In genomic region chr4:154506253-154506652, GRCh38 we compare ENCODE assay signal across 8 cellular contexts. TPM values are rescaled to one million over a fixed set of nuclear protein-coding genes. Genes with fewer than 3 reads are reported as not detected.
A peak's percentile ranks its signal among the peaks of the same experiment; 100 is the strongest.
DNase-seq lines count a peak whose midpoint lies in the region; ATAC-seq and TF ChIP-seq lines count a peak whose summit lies in the region.

No MANE protein-coding gene starts in this region.

- POLR2A ChIA-PET in SK-N-SH (lab: Yijun Ruan, JAX) = no interaction called here

- CTCF ChIA-PET in SK-N-SH (lab: Yijun Ruan, JAX) = interaction anchor here (0.6 to 2.5 kb wide), 26 partner anchors 10 to 721 kb away, joined by 3 to 20 read pairs (median 3); no protein-coding TSS in a partner anchor

- H3K36me3 ChIP-seq in SK-N-SH (replicated peaks in 1 of 2; ENCODE audit: control insufficient read depth in 1 of 2, insufficient read depth in 2 of 2, low read length in 1 of 2) (no peaks in the 10 kb centered on the region), uterus (no peaks in the 10 kb centered on the region)

- H3K27me3 Mint-ChIP-seq in HFFc6 (ENCODE audit: insufficient read depth) = peaks cover 7% of the 10 kb centered on the region

- TF ChIP-seq RAD21 in SK-N-SH (IDR thresholded peaks at IDR 0.05; ENCODE audit: low read length) = peak; percentile 61

- H3K9me2 ChIP-seq in SK-N-SH = no peaks in the 10 kb centered on the region

- H3K4me3 ChIP-seq in SK-N-SH (ENCODE audit: low read depth in 2 of 2, low read length in 1 of 2) (no peak overlapping the region; a peak in 1 of 4 replicates), uterus (no peak overlapping the region)

- H3K4me3 Mint-ChIP-seq in HFFc6 = no peak overlapping the region

- no peaks in the 10 kb centered on the region for H3K4me1 Mint-ChIP-seq in HFFc6 (ENCODE audit: low read depth)

- H3F3A ChIP-seq in SK-N-SH (replicated peaks; ENCODE audit: insufficient read depth) = no peaks in the 10 kb centered on the region

- no peaks in the 10 kb centered on the region for H3K36me3 Mint-ChIP-seq in HFFc6 (ENCODE audit: low read depth)

- TF ChIP-seq EP300 in SK-N-SH (IDR thresholded peaks at IDR 0.05; ENCODE audit: borderline replicate concordance in 1 of 2, low read depth in 1 of 2, low read length in 1 of 2) = no peak

- no peaks in the 10 kb centered on the region for H3K79me2 ChIP-seq in SK-N-SH (ENCODE audit: insufficient read depth)

- H3K27me3 ChIP-seq in SK-N-SH (ENCODE audit: insufficient read depth) (peaks cover 49% of the 10 kb centered on the region; the same call in 1 of the 2 replicates), uterus (no peaks in the 10 kb centered on the region)

- no peak for ATAC-seq in HG03135 (IDR thresholded peaks at IDR 0.05; ENCODE audit: unreplicated experiment)
- no peak for ATAC-seq in left cardiac atrium

- no peak overlapping the region for H3K27ac Mint-ChIP-seq in HFFc6

- peak; percentile 74 for TF ChIP-seq CTCF in HFFc6 (IDR thresholded peaks at IDR 0.05)
- peak; percentile 58 for TF ChIP-seq CTCF in SK-N-SH (IDR thresholded peaks at IDR 0.05)
- TF ChIP-seq CTCF in uterus (IDR thresholded peaks at IDR 0.05) = peak; percentile 57 to 81 (median 66)

- DNase-seq in EL (peak; percentile 10), HFFc6 (peak; percentile 30), SK-N-SH (peak; percentile 12), inferior parietal cortex (ENCODE audit: extremely low spot score) (peak; percentile 64), uterus (peak in 1 of 2 donors; percentile 51), activated T-cell treated with anti-CD3 and anti-CD28 coated beads for 4 hours (no peak), left cardiac atrium (no peak)

- H3K27ac ChIP-seq in SK-N-SH (ENCODE audit: low read depth in 2 of 2, low read length in 1 of 2) (no peak overlapping the region), uterus (no peak overlapping the region)

- H2AFZ ChIP-seq in SK-N-SH (ENCODE audit: low read depth) = no peak overlapping the region

- no peak overlapping the region for H3K4me2 ChIP-seq in SK-N-SH

- intact Hi-C loops in uterus (cut with DNase I; ENCODE audit: low total_unique reads) = no loop called here
- intact Hi-C loops in left cardiac atrium (cut with DNase I) = loop anchor here in 1 of 2 donors (2.0 to 10.0 kb wide), 3 partner anchors 109 to 719 kb away; partner anchors contain the start of gene SFRP2

- no peaks in the 10 kb centered on the region for H3K9me3 Mint-ChIP-seq in HFFc6

- H3K9ac ChIP-seq in SK-N-SH = no peak overlapping the region

- TF ChIP-seq POLR2A in uterus (IDR thresholded peaks at IDR 0.05) = no peak

- H3K9me3 ChIP-seq in SK-N-SH (no peaks in the 10 kb centered on the region), uterus (no peaks in the 10 kb centered on the region)

- WGBS in SK-N-SH (ENCODE audit: low lambda C conversion rate) = 2% methylated on average over 2 of the region's 2 CpGs

- H4K20me1 ChIP-seq in SK-N-SH (ENCODE audit: insufficient read depth) = no peaks in the 10 kb centered on the region

- H3K4me1 ChIP-seq in SK-N-SH (ENCODE audit: control insufficient read depth in 1 of 2, insufficient read depth in 2 of 2, low read depth in 1 of 2, low read length in 1 of 2) = no peaks in the 10 kb centered on the region
- no peaks in the 10 kb centered on the region for H3K4me1 ChIP-seq in uterus

TF ChIP-seq in SK-N-SH, 30 proteins besides CTCF, POLR2A, EP300 and RAD21:
- peak; percentile 57 for TF ChIP-seq SMC3 (IDR thresholded peaks at IDR 0.05; ENCODE audit: low read depth, low read length)
- no peak for TF ChIP-seq CHD2 (IDR thresholded peaks at IDR 0.05; ENCODE audit: low read length, partially characterized antibody)
- TF ChIP-seq POLR2AphosphoS5 (IDR thresholded peaks at IDR 0.05; ENCODE audit: low read depth, low read length) = no peak

RNA-seq across cellular contexts. Expression of gene DCHS2, which starts 14.7 kb away (rescaled TPM):
- total RNA-seq in HFFc6 (2021; fragmentation: NEBNext Ultra II Directional; extraction: Animal tissue kit (Norgen Biotek cat#: 25700)) = not detected
- polyA plus RNA-seq in SK-N-SH (2012; rRNA removed) = not detected in 2 replicates
- polyA plus RNA-seq in SK-N-SH (2012; cell fraction: cytosol; rRNA removed) = not detected in 2 replicates
- not detected in 2 replicates for polyA plus RNA-seq in SK-N-SH (2012; cell fraction: nucleus; rRNA removed)
- 10 to 100 TPM; 10.6 to 51.4 (median 17.5) TPM for total RNA-seq in uterus
- under 1 TPM in 1 of 2 donors, not detected in 1; 0.03 TPM for total RNA-seq in left cardiac atrium

RNA-seq across cellular contexts. Expression of gene PLRG1, which starts 43.9 kb away (rescaled TPM):
- total RNA-seq in HFFc6 (2021; fragmentation: NEBNext Ultra II Directional; extraction: Animal tissue kit (Norgen Biotek cat#: 25700)) = 100 to 1,000 TPM in 1 of 6 experiments, 10 to 100 TPM in 5; 93.8 to 101 (median 95.3) TPM
- 64.8 and 84.6 TPM in 2 replicates for polyA plus RNA-seq in SK-N-SH (2012; rRNA removed)
- 64.8 and 70.2 TPM in 2 replicates for polyA plus RNA-seq in SK-N-SH (2012; cell fraction: cytosol; rRNA removed)
- 43.5 and 93.7 TPM in 2 replicates for polyA plus RNA-seq in SK-N-SH (2012; cell fraction: nucleus; rRNA removed)
- 10 to 100 TPM; 24.1 to 99.1 (median 85.2) TPM for total RNA-seq in uterus
- total RNA-seq in left cardiac atrium = 10 to 100 TPM; 43.2 to 51.0 TPM

RNA-seq across cellular contexts. Expression of gene FGB, which starts 56.6 kb away (rescaled TPM):
- not detected for total RNA-seq in HFFc6 (2021; fragmentation: NEBNext Ultra II Directional; extraction: Animal tissue kit (Norgen Biotek cat#: 25700))
- not detected in 2 replicates for polyA plus RNA-seq in SK-N-SH (2012; rRNA removed)
- not detected in 2 replicates for polyA plus RNA-seq in SK-N-SH (2012; cell fraction: cytosol; rRNA removed)
- not detected in 2 replicates for polyA plus RNA-seq in SK-N-SH (2012; cell fraction: nucleus; rRNA removed)
- total RNA-seq in uterus (1 to 10 TPM in 1 of 4 donors, not detected in 3; 1.1 TPM), left cardiac atrium (under 1 TPM; 0.21 to 0.32 TPM)

Comparison
In these comparisons a context has a peak if more than half of its experiments do, and no peak if none do; other contexts are left out.
1. DNase-seq: peak in EL (single experiment), HFFc6 (single experiment), SK-N-SH (single experiment) and inferior parietal cortex (single experiment); none in activated T-cell treated with anti-CD3 and anti-CD28 coated beads for 4 hours (single experiment) and left cardiac atrium (single experiment).
2. RNA of gene DCHS2, which starts 14.7 kb away (total RNA-seq): 10.6 to 51.4 TPM in uterus; 0.03 TPM in left cardiac atrium and not detected in HFFc6; every median in the first group is over 10 times any median in the second.
3. Peak in every context shown above with its lines, with median percentiles within 50 percentile points of each other: CTCF ChIP-seq.